In the genomic region with DNA sequence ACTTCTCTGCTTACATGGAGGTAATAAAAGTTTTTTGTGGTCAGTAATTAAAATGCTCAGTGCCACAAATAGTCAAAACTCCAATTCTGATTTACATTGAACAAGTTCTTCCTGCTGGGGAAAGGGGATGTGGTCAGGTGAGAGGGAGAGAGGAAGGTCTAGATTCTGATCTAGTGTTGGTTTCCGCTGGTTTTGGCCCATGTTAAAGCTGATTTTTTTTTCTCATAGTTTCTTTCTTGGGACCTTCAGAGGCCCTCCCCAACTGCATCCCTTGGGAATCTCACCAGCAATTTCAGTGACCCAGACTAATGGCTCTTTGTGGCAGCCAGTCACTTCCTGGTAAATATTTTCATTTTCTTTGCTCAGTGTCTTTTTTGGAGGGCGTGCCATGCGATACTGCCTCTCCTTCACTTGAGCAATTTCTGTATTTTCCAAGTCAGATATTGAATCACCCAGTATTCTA, we compare ENCODE assay signal across 1 cellular context.
TF ChIP-seq lines count a peak whose summit lies in the region.

No MANE protein-coding gene starts in this region.

TF ChIP-seq in SK-N-SH treated with all-trans-retinoic acid at 6 μM for 48 hours, 23 proteins besides CTCF, POLR2A, EP300 and RAD21 (continued from another document):
- TF ChIP-seq CREB5 (CRISPR knock-in tag; IDR thresholded peaks at IDR 0.05; ENCODE audit: low read depth) = no peak
- TF ChIP-seq TCF4 (CRISPR knock-in tag; IDR thresholded peaks at IDR 0.05; ENCODE audit: borderline replicate concordance) = no peak
- TF ChIP-seq ZNF565 (CRISPR knock-in tag; conservative IDR thresholded peaks at IDR 0.05; ENCODE audit: low read depth) = no peak
- no peak for TF ChIP-seq OSR1 (CRISPR knock-in tag; IDR thresholded peaks at IDR 0.05)
- no peak for TF ChIP-seq SNAI2 (CRISPR knock-in tag; IDR thresholded peaks at IDR 0.05)
- TF ChIP-seq ZNF8 (CRISPR knock-in tag; IDR thresholded peaks at IDR 0.05) = no peak
TF ChIP-seq in SK-N-SH treated with all-trans-retinoic acid at 6 μM for 48 hours: peak in this region for 0.
